ENCODE assay signal across 2 cellular contexts in the genomic region with DNA sequence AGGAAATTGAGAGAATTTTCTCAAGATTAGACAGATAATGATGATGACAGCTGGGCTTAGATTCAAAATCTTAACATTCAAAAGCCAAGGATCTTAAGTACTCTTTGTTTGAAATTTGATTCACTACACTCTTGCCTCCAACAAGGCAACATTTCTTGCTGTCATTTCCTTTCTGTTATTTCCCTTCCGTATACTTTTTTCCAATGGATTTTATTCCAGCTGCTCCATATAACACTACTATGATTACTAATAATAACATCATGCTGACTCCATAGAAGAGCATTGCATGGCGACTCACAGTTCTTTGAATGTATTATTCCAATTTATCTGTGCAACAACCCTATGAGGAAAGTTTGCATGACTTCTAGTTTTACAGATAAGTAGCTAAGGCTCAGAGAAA.
TF ChIP-seq lines count a peak whose summit lies in the region.

No MANE protein-coding gene starts in this region.

TF ChIP-seq in IMR-90, 13 proteins besides CTCF, POLR2A, EP300 and RAD21:
- TF ChIP-seq BHLHE40 (IDR thresholded peaks at IDR 0.05; ENCODE audit: low read depth, low read length) (no peak), RCOR1 (IDR thresholded peaks at IDR 0.05; ENCODE audit: insufficient replicate concordance, low read length) (no peak), MAFK (IDR thresholded peaks at IDR 0.05; ENCODE audit: low read depth, low read length) (no peak), NFE2L2 (IDR thresholded peaks at IDR 0.05; ENCODE audit: low read depth, low read length) (no peak), MXI1 (IDR thresholded peaks at IDR 0.05; ENCODE audit: borderline replicate concordance, low read depth, low read length) (no peak), MAZ (IDR thresholded peaks at IDR 0.05; ENCODE audit: borderline replicate concordance, low read depth, low read length) (no peak), FOS (IDR thresholded peaks at IDR 0.05; ENCODE audit: low read depth, low read length) (no peak), RFX5 (IDR thresholded peaks at IDR 0.05; ENCODE audit: low read depth, low read length) (no peak), SMC3 (IDR thresholded peaks at IDR 0.05; ENCODE audit: low read depth, low read length) (no peak), CEBPB (IDR thresholded peaks at IDR 0.05; ENCODE audit: low read depth, low read length) (no peak), CHD1 (IDR thresholded peaks at IDR 0.05; ENCODE audit: low read depth, low read length) (no peak)
- TF ChIP-seq, protein P1, sequence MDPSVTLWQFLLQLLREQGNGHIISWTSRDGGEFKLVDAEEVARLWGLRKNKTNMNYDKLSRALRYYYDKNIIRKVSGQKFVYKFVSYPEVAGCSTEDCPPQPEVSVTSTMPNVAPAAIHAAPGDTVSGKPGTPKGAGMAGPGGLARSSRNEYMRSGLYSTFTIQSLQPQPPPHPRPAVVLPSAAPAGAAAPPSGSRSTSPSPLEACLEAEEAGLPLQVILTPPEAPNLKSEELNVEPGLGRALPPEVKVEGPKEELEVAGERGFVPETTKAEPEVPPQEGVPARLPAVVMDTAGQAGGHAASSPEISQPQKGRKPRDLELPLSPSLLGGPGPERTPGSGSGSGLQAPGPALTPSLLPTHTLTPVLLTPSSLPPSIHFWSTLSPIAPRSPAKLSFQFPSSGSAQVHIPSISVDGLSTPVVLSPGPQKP (IDR thresholded peaks at IDR 0.05; ENCODE audit: borderline replicate concordance, low read depth, low read length), result no peak
- TF ChIP-seq, protein P2, sequence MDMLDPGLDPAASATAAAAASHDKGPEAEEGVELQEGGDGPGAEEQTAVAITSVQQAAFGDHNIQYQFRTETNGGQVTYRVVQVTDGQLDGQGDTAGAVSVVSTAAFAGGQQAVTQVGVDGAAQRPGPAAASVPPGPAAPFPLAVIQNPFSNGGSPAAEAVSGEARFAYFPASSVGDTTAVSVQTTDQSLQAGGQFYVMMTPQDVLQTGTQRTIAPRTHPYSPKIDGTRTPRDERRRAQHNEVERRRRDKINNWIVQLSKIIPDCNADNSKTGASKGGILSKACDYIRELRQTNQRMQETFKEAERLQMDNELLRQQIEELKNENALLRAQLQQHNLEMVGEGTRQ (IDR thresholded peaks at IDR 0.05; ENCODE audit: low read depth, low read length), result no peak
TF ChIP-seq in IMR-90: peak in this region for 0.

TF ChIP-seq in endothelial cell of umbilical vein, 7 proteins besides CTCF, POLR2A, EP300 and RAD21:
- TF ChIP-seq JUN (IDR thresholded peaks at IDR 0.05; ENCODE audit: borderline replicate concordance, insufficient read depth, insufficient read length, low read depth) (no peak), FOS (IDR thresholded peaks at IDR 0.05; ENCODE audit: borderline replicate concordance, insufficient read depth, low read length) (no peak), POLR2AphosphoS5 (IDR thresholded peaks at IDR 0.05; ENCODE audit: insufficient read depth, low read depth, low read length) (no peak), GATA2 (IDR thresholded peaks at IDR 0.05; ENCODE audit: insufficient read depth, insufficient read length, low read depth, low read length) (no peak), EZH2 (IDR thresholded peaks at IDR 0.05; ENCODE audit: borderline replicate concordance, low read depth, low read length, severe bottlenecking) (no peak), MYC (IDR thresholded peaks at IDR 0.05; ENCODE audit: low read depth, low read length) (no peak)
- TF ChIP-seq, protein P3, sequence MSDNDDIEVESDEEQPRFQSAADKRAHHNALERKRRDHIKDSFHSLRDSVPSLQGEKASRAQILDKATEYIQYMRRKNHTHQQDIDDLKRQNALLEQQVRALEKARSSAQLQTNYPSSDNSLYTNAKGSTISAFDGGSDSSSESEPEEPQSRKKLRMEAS (IDR thresholded peaks at IDR 0.05; ENCODE audit: insufficient read depth, insufficient read length), result no peak
